ENCODE assay signal across 7 cellular contexts in genomic region chr6:6164367-6164766, GRCh38.
"Had no signal": no experiment of that assay in that cellular context is flagged by ENCODE, and none has a peak within 500 bp of the region (broad histone marks: within the 10 kb centered on the region; RNA-seq: fewer than 3 reads in every experiment).

No MANE protein-coding gene starts in this region.

- H3K4me2 ChIP-seq: GM23338 had no signal

- H2AFZ ChIP-seq: GM23338 had no signal

- ATAC-seq: GM23338 had no signal

- DNase-seq: H9, HCEC 1CT, KG1 had no signal

- H3K4me3 ChIP-seq: GM23338 had no signal

- FAIRE-seq: H1, H54, HTR-8/SVneo had no signal
